Comparison of ENCODE assay signal across 8 cellular contexts in the genomic region with DNA sequence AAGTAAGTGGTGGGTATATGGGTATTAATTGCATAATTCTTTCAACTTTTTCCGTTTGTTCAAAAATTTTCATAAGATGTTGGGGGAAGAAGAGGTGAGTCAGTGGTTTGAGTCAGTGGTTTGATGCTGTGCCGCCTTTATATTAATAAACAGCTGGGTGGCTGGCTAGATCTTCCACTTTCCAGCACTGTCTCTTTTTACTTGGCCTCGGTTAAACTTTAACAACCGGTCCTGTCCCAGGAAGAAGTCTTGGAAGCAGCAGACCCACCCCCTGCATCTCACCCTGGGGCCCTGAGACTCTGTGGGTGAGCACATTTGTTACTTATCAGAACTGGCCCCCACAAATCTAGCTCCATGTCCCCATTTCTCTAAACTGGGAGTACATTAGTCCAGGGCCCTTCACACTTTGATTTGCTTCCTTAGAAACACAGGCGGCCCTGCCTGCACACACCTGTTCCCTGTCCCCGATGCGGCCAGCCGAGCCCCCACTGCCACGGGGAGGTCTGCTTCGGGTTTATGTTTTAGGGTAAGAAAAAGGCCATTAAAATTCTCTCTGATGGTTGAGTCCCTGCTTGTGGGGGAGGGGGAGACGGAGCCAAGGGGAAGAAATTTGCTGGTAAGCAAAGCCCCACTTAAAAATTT.
DNase-seq lines count a peak whose midpoint lies in the region; ATAC-seq and TF ChIP-seq lines count a peak whose summit lies in the region.

No MANE protein-coding gene starts in this region.

- peak; percentile 17 for ATAC-seq in WTC11
- peak; percentile 36 to 46 for ATAC-seq in gastrocnemius medialis

- CTCF ChIA-PET in Caco-2 (lab: Charles Lee) (interaction anchor here (0.7 kb wide), 1 partner anchor 53 kb away, joined by 4 read pairs; no protein-coding TSS in a partner anchor), WTC11 (lab: Charles Lee) (no interaction called here)

- DNase-seq in Caco-2 (peak; percentile 64 to 73), HFFc6 (no peak), WTC11 (ENCODE audit: low spot score) (peak; percentile 41), left ventricle myocardium inferior (no peak), gastrocnemius medialis (no peak), NOMO-1 (lab: John Stamatoyannopoulos, UW; ENCODE audit: unreplicated experiment in 2 of 2) (no peak), amniotic stem cell (lab: John Stamatoyannopoulos, UW) (no peak), NK-92 (lab: John Stamatoyannopoulos, UW; ENCODE audit: unreplicated experiment) (no peak)

- H3K4me1 Mint-ChIP-seq in Caco-2 (ENCODE audit: low read depth, unreplicated experiment) (peaks cover 7% of the 10 kb centered on the region), HFFc6 (ENCODE audit: low read depth) (peaks cover 9% of the 10 kb centered on the region; the same call in 1 of the 2 replicates), WTC11 (peaks cover 11% of the 10 kb centered on the region)

- H3K9me3 Mint-ChIP-seq in Caco-2 (ENCODE audit: unreplicated experiment) (peaks cover 31% of the 10 kb centered on the region), HFFc6 (peaks cover 35% of the 10 kb centered on the region), WTC11 (peaks cover 52% of the 10 kb centered on the region)

- H3K27me3 ChIP-seq in Caco-2 (replicated peaks; ENCODE audit: control insufficient read depth, insufficient read depth, low read length) = no peaks in the 10 kb centered on the region
- no peaks in the 10 kb centered on the region for H3K27me3 ChIP-seq in left ventricle myocardium inferior (ENCODE audit: low read depth)
- no peaks in the 10 kb centered on the region for H3K27me3 ChIP-seq in gastrocnemius medialis

- H3K4me1 ChIP-seq in Caco-2 = no peaks in the 10 kb centered on the region
- H3K4me1 ChIP-seq in left ventricle myocardium inferior = peaks cover 6% of the 10 kb centered on the region
- peaks cover 0 to 7% of the 10 kb centered on the region in 2 donors for H3K4me1 ChIP-seq in gastrocnemius medialis

- no peaks in the 10 kb centered on the region; the same call in 1 of the 2 replicates for H3K36me3 ChIP-seq in Caco-2 (ENCODE audit: control insufficient read depth, insufficient read depth, low read length)
- H3K36me3 ChIP-seq in left ventricle myocardium inferior = peaks cover 15% of the 10 kb centered on the region
- peaks cover 0 to 26% of the 10 kb centered on the region in 2 donors for H3K36me3 ChIP-seq in gastrocnemius medialis

- TF ChIP-seq CTCF in Caco-2 (IDR thresholded peaks at IDR 0.05; ENCODE audit: insufficient read depth in 1 of 2, low read depth in 1 of 2, low read length in 1 of 2, severe bottlenecking in 1 of 2, unreplicated experiment in 1 of 2) = no peak
- no peak for TF ChIP-seq CTCF in HFFc6 (IDR thresholded peaks at IDR 0.05)
- TF ChIP-seq CTCF in WTC11 (IDR thresholded peaks at IDR 0.05) = no peak
- no peak for TF ChIP-seq CTCF in left ventricle myocardium inferior (IDR thresholded peaks at IDR 0.05; ENCODE audit: borderline replicate concordance)
- TF ChIP-seq CTCF in gastrocnemius medialis (IDR thresholded peaks at IDR 0.05 in 4 of 5, conservative IDR thresholded peaks at IDR 0.05 in 1 of 5) = no peak

- H3K9me3 ChIP-seq in Caco-2 (peaks cover 17% of the 10 kb centered on the region), left ventricle myocardium inferior (replicated peaks) (peaks cover 39% of the 10 kb centered on the region), gastrocnemius medialis (peaks cover 0 to 13% (median 8%) of the 10 kb centered on the region in 3 donors)

- H3K36me3 Mint-ChIP-seq in Caco-2 (ENCODE audit: insufficient read depth, unreplicated experiment) (peaks cover 28% of the 10 kb centered on the region), HFFc6 (ENCODE audit: low read depth) (peaks cover 18% of the 10 kb centered on the region), WTC11 (peaks cover 42% of the 10 kb centered on the region)

- H3K27ac Mint-ChIP-seq in Caco-2 (ENCODE audit: unreplicated experiment) = peak overlapping the region; percentile 85
- H3K27ac Mint-ChIP-seq in HFFc6 = no peak overlapping the region
- peak overlapping the region; percentile 88 for H3K27ac Mint-ChIP-seq in WTC11

- no peak for TF ChIP-seq POLR2A in gastrocnemius medialis (IDR thresholded peaks at IDR 0.05)

- in situ Hi-C loops in gastrocnemius medialis (cut with MboI; ENCODE audit: low sequenced_read_pairs in 4 of 4) = no loop called here

- peak overlapping the region; percentile 92 for H3K4me3 Mint-ChIP-seq in Caco-2 (ENCODE audit: unreplicated experiment)
- H3K4me3 Mint-ChIP-seq in HFFc6 = peak overlapping the region; percentile 46; the same call in 1 of the 2 replicates
- peak overlapping the region; percentile 76 for H3K4me3 Mint-ChIP-seq in WTC11

- intact Hi-C loops in Caco-2 (cut with micrococcal nuclease; ENCODE audit: unreplicated experiment) = loop anchor here (2.0 to 5.0 kb wide), 5 partner anchors 43 to 159 kb away; a partner anchor contains a TSS
- intact Hi-C loops in left ventricle myocardium inferior (cut with micrococcal nuclease) = no loop called here
- intact Hi-C loops in gastrocnemius medialis (cut with DNase I; ENCODE audit: low total_unique reads) = loop anchor here (5.0 to 10.0 kb wide), 3 partner anchors 81 to 449 kb away; a partner anchor contains a TSS

- H3K4me3 ChIP-seq in Caco-2 (ENCODE audit: low read depth, low read length) (peak overlapping the region; percentile 48), left ventricle myocardium inferior (peak overlapping the region; percentile 66), gastrocnemius medialis (peak overlapping the region; percentile 46 to 74 (median 56))

- BruUV-seq in Caco-2 (replicated peaks; lab: Mats Ljungman, UMichigan) = TSS peak; percentile 68

- H3K27me3 Mint-ChIP-seq in Caco-2 (ENCODE audit: insufficient read depth, unreplicated experiment) = no peaks in the 10 kb centered on the region
- no peaks in the 10 kb centered on the region; the same call in none of the 2 replicates for H3K27me3 Mint-ChIP-seq in HFFc6 (ENCODE audit: insufficient read depth)
- peaks cover 4% of the 10 kb centered on the region for H3K27me3 Mint-ChIP-seq in WTC11 (ENCODE audit: low read depth)

- POLR2A ChIA-PET in Caco-2 (lab: Charles Lee) = no interaction called here
- POLR2A ChIA-PET in WTC11 (lab: Charles Lee) = no interaction called here

- peak overlapping the region; percentile 81 for H3K27ac ChIP-seq in left ventricle myocardium inferior (replicated peaks)
- peak overlapping the region; percentile 73 to 87 (median 80) for H3K27ac ChIP-seq in gastrocnemius medialis

TF ChIP-seq in WTC11, 78 proteins besides CTCF, POLR2A, EP300 and RAD21 (continues in another document):
- TF ChIP-seq EMX1 (CRISPR knock-in tag; IDR thresholded peaks at IDR 0.05) = no peak
- TF ChIP-seq TEAD1 (CRISPR knock-in tag; IDR thresholded peaks at IDR 0.05) = no peak
- TF ChIP-seq ZNF263 (CRISPR knock-in tag; IDR thresholded peaks at IDR 0.05; ENCODE audit: low read depth) = no peak
- TF ChIP-seq, protein P1, sequence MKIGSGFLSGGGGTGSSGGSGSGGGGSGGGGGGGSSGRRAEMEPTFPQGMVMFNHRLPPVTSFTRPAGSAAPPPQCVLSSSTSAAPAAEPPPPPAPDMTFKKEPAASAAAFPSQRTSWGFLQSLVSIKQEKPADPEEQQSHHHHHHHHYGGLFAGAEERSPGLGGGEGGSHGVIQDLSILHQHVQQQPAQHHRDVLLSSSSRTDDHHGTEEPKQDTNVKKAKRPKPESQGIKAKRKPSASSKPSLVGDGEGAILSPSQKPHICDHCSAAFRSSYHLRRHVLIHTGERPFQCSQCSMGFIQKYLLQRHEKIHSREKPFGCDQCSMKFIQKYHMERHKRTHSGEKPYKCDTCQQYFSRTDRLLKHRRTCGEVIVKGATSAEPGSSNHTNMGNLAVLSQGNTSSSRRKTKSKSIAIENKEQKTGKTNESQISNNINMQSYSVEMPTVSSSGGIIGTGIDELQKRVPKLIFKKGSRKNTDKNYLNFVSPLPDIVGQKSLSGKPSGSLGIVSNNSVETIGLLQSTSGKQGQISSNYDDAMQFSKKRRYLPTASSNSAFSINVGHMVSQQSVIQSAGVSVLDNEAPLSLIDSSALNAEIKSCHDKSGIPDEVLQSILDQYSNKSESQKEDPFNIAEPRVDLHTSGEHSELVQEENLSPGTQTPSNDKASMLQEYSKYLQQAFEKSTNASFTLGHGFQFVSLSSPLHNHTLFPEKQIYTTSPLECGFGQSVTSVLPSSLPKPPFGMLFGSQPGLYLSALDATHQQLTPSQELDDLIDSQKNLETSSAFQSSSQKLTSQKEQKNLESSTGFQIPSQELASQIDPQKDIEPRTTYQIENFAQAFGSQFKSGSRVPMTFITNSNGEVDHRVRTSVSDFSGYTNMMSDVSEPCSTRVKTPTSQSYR (CRISPR knock-in tag; IDR thresholded peaks at IDR 0.05) = no peak
- TF ChIP-seq, protein P2, sequence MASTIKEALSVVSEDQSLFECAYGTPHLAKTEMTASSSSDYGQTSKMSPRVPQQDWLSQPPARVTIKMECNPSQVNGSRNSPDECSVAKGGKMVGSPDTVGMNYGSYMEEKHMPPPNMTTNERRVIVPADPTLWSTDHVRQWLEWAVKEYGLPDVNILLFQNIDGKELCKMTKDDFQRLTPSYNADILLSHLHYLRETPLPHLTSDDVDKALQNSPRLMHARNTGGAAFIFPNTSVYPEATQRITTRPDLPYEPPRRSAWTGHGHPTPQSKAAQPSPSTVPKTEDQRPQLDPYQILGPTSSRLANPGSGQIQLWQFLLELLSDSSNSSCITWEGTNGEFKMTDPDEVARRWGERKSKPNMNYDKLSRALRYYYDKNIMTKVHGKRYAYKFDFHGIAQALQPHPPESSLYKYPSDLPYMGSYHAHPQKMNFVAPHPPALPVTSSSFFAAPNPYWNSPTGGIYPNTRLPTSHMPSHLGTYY (CRISPR knock-in tag; IDR thresholded peaks at IDR 0.05) = no peak
- no peak for TF ChIP-seq HMGA2 (CRISPR knock-in tag; IDR thresholded peaks at IDR 0.05)
- no peak for TF ChIP-seq ESRRA (CRISPR knock-in tag; IDR thresholded peaks at IDR 0.05; ENCODE audit: borderline replicate concordance)
- TF ChIP-seq ZNF138 (CRISPR knock-in tag; conservative IDR thresholded peaks at IDR 0.05) = no peak
- no peak for TF ChIP-seq NFYB (CRISPR knock-in tag; conservative IDR thresholded peaks at IDR 0.05; ENCODE audit: low read depth)
- no peak for TF ChIP-seq JUN (CRISPR knock-in tag; IDR thresholded peaks at IDR 0.05)
- no peak for TF ChIP-seq JAZF1 (CRISPR knock-in tag; IDR thresholded peaks at IDR 0.05)
- TF ChIP-seq ZNF232 (CRISPR knock-in tag; IDR thresholded peaks at IDR 0.05) = no peak
- TF ChIP-seq TCF7 (CRISPR knock-in tag; IDR thresholded peaks at IDR 0.05; ENCODE audit: low read depth) = no peak
- TF ChIP-seq, protein P3, sequence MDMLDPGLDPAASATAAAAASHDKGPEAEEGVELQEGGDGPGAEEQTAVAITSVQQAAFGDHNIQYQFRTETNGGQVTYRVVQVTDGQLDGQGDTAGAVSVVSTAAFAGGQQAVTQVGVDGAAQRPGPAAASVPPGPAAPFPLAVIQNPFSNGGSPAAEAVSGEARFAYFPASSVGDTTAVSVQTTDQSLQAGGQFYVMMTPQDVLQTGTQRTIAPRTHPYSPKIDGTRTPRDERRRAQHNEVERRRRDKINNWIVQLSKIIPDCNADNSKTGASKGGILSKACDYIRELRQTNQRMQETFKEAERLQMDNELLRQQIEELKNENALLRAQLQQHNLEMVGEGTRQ (CRISPR knock-in tag; IDR thresholded peaks at IDR 0.05) = no peak

Comparison
In these comparisons a context has a peak if more than half of its experiments do, and no peak if none do; other contexts are left out.
1. DNase-seq: peak in Caco-2 (2 of 2) and WTC11 (single experiment); none in HFFc6 (single experiment), left ventricle myocardium inferior (single experiment), gastrocnemius medialis (0 of 2), NOMO-1 (0 of 2), amniotic stem cell (single experiment) and NK-92 (single experiment).
2. Peak in every context shown above with its lines, with median percentiles within 50 percentile points of each other: H3K4me3 ChIP-seq and H3K4me3 Mint-ChIP-seq.